Comparison of ENCODE assay signal across 1 cellular context in the genomic region with DNA sequence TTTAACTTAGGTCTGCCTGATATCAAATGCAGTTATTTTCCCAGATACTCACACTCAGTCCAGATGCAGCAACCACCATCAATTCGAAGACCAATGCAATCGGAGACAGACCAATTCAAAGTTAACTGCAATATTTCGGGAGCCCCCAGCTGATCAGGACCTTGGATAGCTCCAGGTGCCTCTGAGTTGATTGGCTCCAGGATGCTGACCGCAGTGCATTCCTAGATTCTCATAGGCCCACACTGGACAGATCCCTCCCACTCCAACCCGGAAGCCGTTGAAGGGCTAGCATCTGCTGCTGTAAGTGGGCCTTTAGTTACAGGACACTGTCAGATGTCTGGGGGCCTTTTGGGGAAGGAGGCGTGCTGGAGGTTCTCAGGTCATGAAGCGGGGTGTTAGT.
A peak's percentile ranks its signal among the peaks of the same experiment; 100 is the strongest.
TF ChIP-seq lines count a peak whose summit lies in the region.

No MANE protein-coding gene starts in this region.

TF ChIP-seq in HepG2, 621 proteins besides CTCF, POLR2A, EP300 and RAD21 (continued from another document):
- no peak for TF ChIP-seq CEBPZ (IDR thresholded peaks at IDR 0.05; ENCODE audit: low read length)
- 0 out of 2 replicates have a peak, but pooled peaks have one; percentile 39 for TF ChIP-seq ZBTB25 (CRISPR knock-in tag; IDR thresholded peaks at IDR 0.05)
- TF ChIP-seq ZNF607 (CRISPR knock-in tag; IDR thresholded peaks at IDR 0.05; ENCODE audit: borderline replicate concordance), result peak; percentile 45; the same call in 1 of the 2 replicates
- TF ChIP-seq KLF16 (CRISPR knock-in tag; IDR thresholded peaks at IDR 0.05), result 0 out of 4 replicates have a peak, but pooled peaks of 1 of the 2 experiments have one; percentile 52
- TF ChIP-seq, protein P1, sequence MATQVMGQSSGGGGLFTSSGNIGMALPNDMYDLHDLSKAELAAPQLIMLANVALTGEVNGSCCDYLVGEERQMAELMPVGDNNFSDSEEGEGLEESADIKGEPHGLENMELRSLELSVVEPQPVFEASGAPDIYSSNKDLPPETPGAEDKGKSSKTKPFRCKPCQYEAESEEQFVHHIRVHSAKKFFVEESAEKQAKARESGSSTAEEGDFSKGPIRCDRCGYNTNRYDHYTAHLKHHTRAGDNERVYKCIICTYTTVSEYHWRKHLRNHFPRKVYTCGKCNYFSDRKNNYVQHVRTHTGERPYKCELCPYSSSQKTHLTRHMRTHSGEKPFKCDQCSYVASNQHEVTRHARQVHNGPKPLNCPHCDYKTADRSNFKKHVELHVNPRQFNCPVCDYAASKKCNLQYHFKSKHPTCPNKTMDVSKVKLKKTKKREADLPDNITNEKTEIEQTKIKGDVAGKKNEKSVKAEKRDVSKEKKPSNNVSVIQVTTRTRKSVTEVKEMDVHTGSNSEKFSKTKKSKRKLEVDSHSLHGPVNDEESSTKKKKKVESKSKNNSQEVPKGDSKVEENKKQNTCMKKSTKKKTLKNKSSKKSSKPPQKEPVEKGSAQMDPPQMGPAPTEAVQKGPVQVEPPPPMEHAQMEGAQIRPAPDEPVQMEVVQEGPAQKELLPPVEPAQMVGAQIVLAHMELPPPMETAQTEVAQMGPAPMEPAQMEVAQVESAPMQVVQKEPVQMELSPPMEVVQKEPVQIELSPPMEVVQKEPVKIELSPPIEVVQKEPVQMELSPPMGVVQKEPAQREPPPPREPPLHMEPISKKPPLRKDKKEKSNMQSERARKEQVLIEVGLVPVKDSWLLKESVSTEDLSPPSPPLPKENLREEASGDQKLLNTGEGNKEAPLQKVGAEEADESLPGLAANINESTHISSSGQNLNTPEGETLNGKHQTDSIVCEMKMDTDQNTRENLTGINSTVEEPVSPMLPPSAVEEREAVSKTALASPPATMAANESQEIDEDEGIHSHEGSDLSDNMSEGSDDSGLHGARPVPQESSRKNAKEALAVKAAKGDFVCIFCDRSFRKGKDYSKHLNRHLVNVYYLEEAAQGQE (IDR thresholded peaks at IDR 0.05; ENCODE audit: borderline replicate concordance in 1 of 2, low read depth in 1 of 2, low read length in 2 of 2), result peak; percentile 90 to 99
- no peak for TF ChIP-seq MAFK (conservative IDR thresholded peaks at IDR 0.05 in 1 of 2, IDR thresholded peaks at IDR 0.05 in 1 of 2; ENCODE audit: low read length in 2 of 2)
- TF ChIP-seq ZSCAN30 (CRISPR knock-in tag; IDR thresholded peaks at IDR 0.05), result no peak
- peak; percentile 76; the same call in 1 of the 2 replicates for TF ChIP-seq ZSCAN9 (CRISPR knock-in tag; IDR thresholded peaks at IDR 0.05; ENCODE audit: borderline replicate concordance)
- TF ChIP-seq NCOA2 (CRISPR knock-in tag; IDR thresholded peaks at IDR 0.05), result 0 out of 2 replicates have a peak, but pooled peaks have one; percentile 16
- TF ChIP-seq ZNF431 (CRISPR knock-in tag; IDR thresholded peaks at IDR 0.05; ENCODE audit: borderline replicate concordance, low read depth), result no peak
- TF ChIP-seq ZNF572 (CRISPR knock-in tag; IDR thresholded peaks at IDR 0.05), result no peak
- peak; percentile 59 for TF ChIP-seq ZNF781 (CRISPR knock-in tag; IDR thresholded peaks at IDR 0.05; ENCODE audit: borderline replicate concordance, not compliant biosample characterization)
- TF ChIP-seq, protein P2, sequence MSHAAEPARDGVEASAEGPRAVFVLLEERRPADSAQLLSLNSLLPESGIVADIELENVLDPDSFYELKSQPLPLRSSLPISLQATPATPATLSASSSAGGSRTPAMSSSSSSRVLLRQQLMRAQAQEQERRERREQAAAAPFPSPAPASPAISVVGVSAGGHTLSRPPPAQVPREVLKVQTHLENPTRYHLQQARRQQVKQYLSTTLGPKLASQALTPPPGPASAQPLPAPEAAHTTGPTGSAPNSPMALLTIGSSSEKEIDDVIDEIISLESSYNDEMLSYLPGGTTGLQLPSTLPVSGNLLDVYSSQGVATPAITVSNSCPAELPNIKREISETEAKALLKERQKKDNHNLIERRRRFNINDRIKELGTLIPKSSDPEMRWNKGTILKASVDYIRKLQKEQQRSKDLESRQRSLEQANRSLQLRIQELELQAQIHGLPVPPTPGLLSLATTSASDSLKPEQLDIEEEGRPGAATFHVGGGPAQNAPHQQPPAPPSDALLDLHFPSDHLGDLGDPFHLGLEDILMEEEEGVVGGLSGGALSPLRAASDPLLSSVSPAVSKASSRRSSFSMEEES (CRISPR knock-in tag; IDR thresholded peaks at IDR 0.05), result peak; percentile 63
- TF ChIP-seq, protein P3, sequence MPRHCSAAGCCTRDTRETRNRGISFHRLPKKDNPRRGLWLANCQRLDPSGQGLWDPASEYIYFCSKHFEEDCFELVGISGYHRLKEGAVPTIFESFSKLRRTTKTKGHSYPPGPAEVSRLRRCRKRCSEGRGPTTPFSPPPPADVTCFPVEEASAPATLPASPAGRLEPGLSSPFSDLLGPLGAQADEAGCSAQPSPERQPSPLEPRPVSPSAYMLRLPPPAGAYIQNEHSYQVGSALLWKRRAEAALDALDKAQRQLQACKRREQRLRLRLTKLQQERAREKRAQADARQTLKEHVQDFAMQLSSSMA (CRISPR knock-in tag; IDR thresholded peaks at IDR 0.05), result no peak
- TF ChIP-seq SPEN (CRISPR knock-in tag; IDR thresholded peaks at IDR 0.05; ENCODE audit: low read depth), result no peak
- TF ChIP-seq ZFY (CRISPR knock-in tag; IDR thresholded peaks at IDR 0.05), result no peak
- peak; percentile 91; the same call in 1 of the 2 replicates for TF ChIP-seq WIZ (CRISPR knock-in tag; IDR thresholded peaks at IDR 0.05)
- TF ChIP-seq, protein P4, sequence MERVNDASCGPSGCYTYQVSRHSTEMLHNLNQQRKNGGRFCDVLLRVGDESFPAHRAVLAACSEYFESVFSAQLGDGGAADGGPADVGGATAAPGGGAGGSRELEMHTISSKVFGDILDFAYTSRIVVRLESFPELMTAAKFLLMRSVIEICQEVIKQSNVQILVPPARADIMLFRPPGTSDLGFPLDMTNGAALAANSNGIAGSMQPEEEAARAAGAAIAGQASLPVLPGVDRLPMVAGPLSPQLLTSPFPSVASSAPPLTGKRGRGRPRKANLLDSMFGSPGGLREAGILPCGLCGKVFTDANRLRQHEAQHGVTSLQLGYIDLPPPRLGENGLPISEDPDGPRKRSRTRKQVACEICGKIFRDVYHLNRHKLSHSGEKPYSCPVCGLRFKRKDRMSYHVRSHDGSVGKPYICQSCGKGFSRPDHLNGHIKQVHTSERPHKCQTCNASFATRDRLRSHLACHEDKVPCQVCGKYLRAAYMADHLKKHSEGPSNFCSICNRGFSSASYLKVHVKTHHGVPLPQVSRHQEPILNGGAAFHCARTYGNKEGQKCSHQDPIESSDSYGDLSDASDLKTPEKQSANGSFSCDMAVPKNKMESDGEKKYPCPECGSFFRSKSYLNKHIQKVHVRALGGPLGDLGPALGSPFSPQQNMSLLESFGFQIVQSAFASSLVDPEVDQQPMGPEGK (CRISPR knock-in tag; IDR thresholded peaks at IDR 0.05), result 0 out of 2 replicates have a peak, but pooled peaks have one; percentile 21
- no peak for TF ChIP-seq ZNF260 (CRISPR knock-in tag; IDR thresholded peaks at IDR 0.05; ENCODE audit: borderline replicate concordance, low read depth)
- TF ChIP-seq ZIK1 (CRISPR knock-in tag; IDR thresholded peaks at IDR 0.05; ENCODE audit: borderline replicate concordance, low read depth), result no peak
